In genomic region chr10:30602747-30603146, GRCh38 we compare ENCODE assay signal across 9 cellular contexts. TPM values are rescaled to one million over a fixed set of nuclear protein-coding genes. Genes with fewer than 3 reads are reported as not detected.
"Had no signal": no experiment of that assay in that cellular context is flagged by ENCODE, and none has a peak within 500 bp of the region (broad histone marks: within the 10 kb centered on the region; RNA-seq: fewer than 3 reads in every experiment).

No MANE protein-coding gene starts in this region.

- H3K27ac ChIP-seq: HL-60 had no signal

- H3K4me2 ChIP-seq: GM23338 had no signal

- FAIRE-seq: H1, H54, K562 had no signal

- ATAC-seq: GM23338, K562 had no signal

- H2AFZ ChIP-seq: GM23338 had no signal

- H3K4me3 ChIP-seq: GM23338, K562 had no signal

- DNase-seq: H9, HCEC 1CT, IMR-90 had no signal

RNA-seq across cellular contexts. Expression of gene LYZL2, which starts 26.8 kb away (rescaled TPM):
- total RNA-seq: GM23338, H1, H9, HT1080, IMR-90, K562 had no signal
- polyA plus RNA-seq: GM23338, H1, IMR-90, K562 had no signal
